Comparison of ENCODE assay signal across 11 cellular contexts in genomic region chr17:32828822-32829221, GRCh38. TPM values are rescaled to one million over a fixed set of nuclear protein-coding genes. Genes with fewer than 3 reads are reported as not detected.
DNase-seq lines count a peak whose midpoint lies in the region; ATAC-seq and TF ChIP-seq lines count a peak whose summit lies in the region.
"Had no signal": no experiment of that assay in that cellular context is flagged by ENCODE, and none has a peak within 500 bp of the region (broad histone marks: within the 10 kb centered on the region; RNA-seq: fewer than 3 reads in every experiment).

No MANE protein-coding gene starts in this region.

- no peaks in the 10 kb centered on the region for H3K9me3 Mint-ChIP-seq in Calu3 (ENCODE audit: low read depth, unreplicated experiment)

- ATAC-seq in GM21619 (IDR thresholded peaks at IDR 0.05; ENCODE audit: unreplicated experiment) = peak; percentile 20

- peaks cover 15% of the 10 kb centered on the region for H3K36me3 Mint-ChIP-seq in Calu3 (ENCODE audit: insufficient read depth, unreplicated experiment)

- intact Hi-C loops in Calu3 (cut with micrococcal nuclease; ENCODE audit: unreplicated experiment) = no loop called here

- no peak overlapping the region; the same call in 1 of the 2 replicates for H2AFZ ChIP-seq in MM.1S (ENCODE audit: low read length)

- TF ChIP-seq CTCF in Calu3 (IDR thresholded peaks at IDR 0.05; ENCODE audit: unreplicated experiment) = no peak
- no peak for TF ChIP-seq CTCF in MM.1S (IDR thresholded peaks at IDR 0.05; ENCODE audit: low read length)
- no peak for TF ChIP-seq CTCF in liver (IDR thresholded peaks at IDR 0.05; ENCODE audit: low read depth, low read length, missing input control)

- H4K20me1 ChIP-seq in MM.1S (ENCODE audit: insufficient read depth, low read length) = no peaks in the 10 kb centered on the region

- H3K4me3 Mint-ChIP-seq in Calu3 (ENCODE audit: low read depth, unreplicated experiment) = peak overlapping the region; percentile 73

- H3K9ac ChIP-seq in MM.1S (ENCODE audit: low read length) (peak overlapping the region; percentile 48), liver (ENCODE audit: low read depth in 1 of 2, low read length in 2 of 2) (no peak overlapping the region)

- H3K9me2 ChIP-seq in MM.1S (replicated peaks; ENCODE audit: insufficient read depth, low read length) = no peaks in the 10 kb centered on the region

- peaks cover 29% of the 10 kb centered on the region for H3F3A ChIP-seq in MM.1S (ENCODE audit: insufficient read depth, low read length)

- H3K79me2 ChIP-seq in MM.1S (ENCODE audit: low read length) = peaks cover 86% of the 10 kb centered on the region

- no peaks in the 10 kb centered on the region for H3K27me3 Mint-ChIP-seq in Calu3 (ENCODE audit: unreplicated experiment)

- peak overlapping the region; percentile 41 for H3K4me3 ChIP-seq in MM.1S (ENCODE audit: low read length)
- peak overlapping the region in 2 of 3 donors; percentile 20 to 50 for H3K4me3 ChIP-seq in liver (ENCODE audit: low read depth in 1 of 3, low read length in 3 of 3)
- H3K4me3 ChIP-seq in HAP-1 = no peak overlapping the region
- H3K4me3 ChIP-seq: prostate gland had no signal

- peaks cover 35% of the 10 kb centered on the region for H3K4me1 Mint-ChIP-seq in Calu3 (ENCODE audit: low read depth, unreplicated experiment)

- BruUV-seq in Calu3 (replicated peaks; lab: Mats Ljungman, UMichigan) = no TSS peak

- 51% methylated on average over 2 of the region's 2 CpGs for WGBS in liver

- H3K36me3 ChIP-seq in MM.1S (replicated peaks; ENCODE audit: insufficient read depth, low read length) (no peaks in the 10 kb centered on the region), liver (ENCODE audit: control insufficient read depth in 4 of 4, insufficient read depth in 3 of 4, low read depth in 1 of 4, low read length in 3 of 4) (no peaks in the 10 kb centered on the region), HAP-1 (replicated peaks) (no peaks in the 10 kb centered on the region)
- H3K36me3 ChIP-seq: heart left ventricle, prostate gland had no signal

- CTCF ChIA-PET in Calu3 (lab: Charles Lee) = interaction anchor here (0.6 to 2.2 kb wide), 7 partner anchors 8 to 1521 kb away, joined by 3 to 9 read pairs (median 5); partner anchors contain the start of gene MYO1D

- peak overlapping the region; percentile 83 for H3K27ac ChIP-seq in MM.1S (ENCODE audit: low read length)
- peak overlapping the region; percentile 16 to 46 for H3K27ac ChIP-seq in liver (ENCODE audit: low read depth in 1 of 2, low read length in 2 of 2)

- no peak for TF ChIP-seq RAD21 in liver (IDR thresholded peaks at IDR 0.05)

- in situ Hi-C loops in HAP-1 (cut with MboI; ENCODE audit: low sequenced_read_pairs) = no loop called here

- H3K4me2 ChIP-seq in MM.1S (ENCODE audit: low read depth, low read length) = peak overlapping the region; percentile 68

- H3K4me1 ChIP-seq in MM.1S (ENCODE audit: low read length) = peaks cover 47% of the 10 kb centered on the region
- H3K4me1 ChIP-seq in liver (ENCODE audit: control insufficient read depth in 4 of 4, insufficient read depth in 4 of 4, low read length in 3 of 4) = peaks cover 0 to 15% (median 7%) of the 10 kb centered on the region in 4 donors
- H3K4me1 ChIP-seq in HAP-1 = peaks cover 7% of the 10 kb centered on the region

- DNase-seq in Calu3 = no peak
- DNase-seq in MM.1S = peak; percentile 19
- DNase-seq in NCI-H1436 (lab: John Stamatoyannopoulos, UW) = no peak
- no peak for DNase-seq in HAP-1 (ENCODE audit: low spot score in 2 of 2)
- DNase-seq in NCI-H2227 (lab: John Stamatoyannopoulos, UW; ENCODE audit: unreplicated experiment) = no peak
- DNase-seq in putamen (ENCODE audit: low spot score) = no peak
- DNase-seq: activated CD4-positive, alpha-beta T cell treated with anti-CD3 and anti-CD28 coated beads, Interleukin-2, amount 50 U/mL, for 1 hour; heart left ventricle had no signal

- H3K27me3 ChIP-seq in MM.1S (replicated peaks; ENCODE audit: insufficient read depth, low read length) (no peaks in the 10 kb centered on the region), liver (ENCODE audit: control insufficient read depth in 4 of 4, insufficient read depth in 4 of 4, low read length in 3 of 4) (no peaks in the 10 kb centered on the region), HAP-1 (ENCODE audit: low read depth) (no peaks in the 10 kb centered on the region)
- H3K27me3 ChIP-seq: heart left ventricle had no signal

- H3K27ac Mint-ChIP-seq in Calu3 (ENCODE audit: unreplicated experiment) = peak overlapping the region; percentile 77

- H3K9me3 ChIP-seq in MM.1S (replicated peaks; ENCODE audit: insufficient read depth, low read length) = no peaks in the 10 kb centered on the region
- H3K9me3 ChIP-seq in liver (ENCODE audit: control insufficient read depth in 4 of 4, low read length in 3 of 4) = no peaks in the 10 kb centered on the region
- no peaks in the 10 kb centered on the region for H3K9me3 ChIP-seq in HAP-1
- H3K9me3 ChIP-seq: heart left ventricle, prostate gland had no signal

TF ChIP-seq in liver, 16 proteins besides CTCF, POLR2A, EP300 and RAD21:
- TF ChIP-seq GABPA (IDR thresholded peaks at IDR 0.05 in 1 of 2, conservative IDR thresholded peaks at IDR 0.05 in 1 of 2) (no peak), FOXA1 (IDR thresholded peaks at IDR 0.05) (no peak), FOXA2 (IDR thresholded peaks at IDR 0.05) (no peak), HNF4G (IDR thresholded peaks at IDR 0.05) (no peak), JUND (IDR thresholded peaks at IDR 0.05) (no peak), MAX (IDR thresholded peaks at IDR 0.05) (no peak), SP1 (IDR thresholded peaks at IDR 0.05) (no peak), NR2F2 (IDR thresholded peaks at IDR 0.05) (no peak), TAF1 (conservative IDR thresholded peaks at IDR 0.05) (no peak), RXRA (IDR thresholded peaks at IDR 0.05) (no peak), REST (IDR thresholded peaks at IDR 0.05) (no peak), ATF3 (IDR thresholded peaks at IDR 0.05) (no peak), YY1 (IDR thresholded peaks at IDR 0.05) (no peak), HNF4A (conservative IDR thresholded peaks at IDR 0.05) (no peak), EGR1 (IDR thresholded peaks at IDR 0.05; ENCODE audit: low read depth in 2 of 2) (no peak)

RNA-seq across cellular contexts. Expression of gene MYO1D, which starts 48.1 kb away (rescaled TPM):
- total RNA-seq in Calu3 (2022) (51.9 and 57.2 TPM in 2 replicates), liver (10 to 100 TPM; 15.8 to 22.9 TPM)
- 10 to 100 TPM in 1 of 2 donors, 1 to 10 TPM in 1; 4.5 to 10.7 TPM for polyA plus RNA-seq in liver
